ENCODE assay signal across 1 cellular context in the genomic region with DNA sequence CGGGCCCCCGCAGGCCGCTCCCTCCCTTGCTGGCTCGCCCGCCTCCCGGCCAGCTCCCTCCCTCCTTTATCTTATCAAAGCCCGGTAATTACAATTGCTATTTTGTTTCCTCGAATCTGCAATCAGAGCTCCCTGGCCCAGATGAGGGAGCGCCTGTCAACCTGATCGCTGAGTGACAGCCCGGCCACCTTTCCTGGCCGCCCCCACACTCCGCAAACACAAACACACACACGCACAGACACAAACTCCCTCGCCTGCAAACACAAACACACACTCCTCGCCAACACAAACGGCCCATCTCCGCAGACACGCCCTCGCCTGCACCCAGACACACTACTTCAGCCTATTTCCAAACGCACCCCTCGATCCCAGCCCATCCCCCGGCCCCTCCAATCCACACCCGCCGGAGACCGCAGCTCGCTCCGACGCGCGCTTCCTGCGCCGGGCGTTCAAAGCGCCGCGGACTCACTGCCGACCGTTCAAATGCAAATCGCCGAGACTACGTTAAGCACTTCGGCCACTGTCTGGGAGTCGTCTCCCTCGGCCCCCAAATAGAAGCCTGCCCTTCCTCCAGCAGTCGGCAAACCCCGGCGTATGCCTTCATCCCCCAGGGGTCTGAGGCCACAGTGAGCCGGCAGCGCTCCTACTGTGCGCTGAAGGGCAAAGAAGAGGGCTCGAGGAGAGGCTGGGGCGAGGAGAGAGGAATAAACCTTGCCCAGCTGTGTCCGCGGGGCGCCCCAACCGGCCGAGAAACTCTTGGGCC.
A peak's percentile ranks its signal among the peaks of the same experiment; 100 is the strongest.
TF ChIP-seq lines count a peak whose summit lies in the region.

No MANE protein-coding gene starts in this region.

TF ChIP-seq in WTC11, 78 proteins besides CTCF, POLR2A, EP300 and RAD21 (continued from another document):
- TF ChIP-seq, protein P1, sequence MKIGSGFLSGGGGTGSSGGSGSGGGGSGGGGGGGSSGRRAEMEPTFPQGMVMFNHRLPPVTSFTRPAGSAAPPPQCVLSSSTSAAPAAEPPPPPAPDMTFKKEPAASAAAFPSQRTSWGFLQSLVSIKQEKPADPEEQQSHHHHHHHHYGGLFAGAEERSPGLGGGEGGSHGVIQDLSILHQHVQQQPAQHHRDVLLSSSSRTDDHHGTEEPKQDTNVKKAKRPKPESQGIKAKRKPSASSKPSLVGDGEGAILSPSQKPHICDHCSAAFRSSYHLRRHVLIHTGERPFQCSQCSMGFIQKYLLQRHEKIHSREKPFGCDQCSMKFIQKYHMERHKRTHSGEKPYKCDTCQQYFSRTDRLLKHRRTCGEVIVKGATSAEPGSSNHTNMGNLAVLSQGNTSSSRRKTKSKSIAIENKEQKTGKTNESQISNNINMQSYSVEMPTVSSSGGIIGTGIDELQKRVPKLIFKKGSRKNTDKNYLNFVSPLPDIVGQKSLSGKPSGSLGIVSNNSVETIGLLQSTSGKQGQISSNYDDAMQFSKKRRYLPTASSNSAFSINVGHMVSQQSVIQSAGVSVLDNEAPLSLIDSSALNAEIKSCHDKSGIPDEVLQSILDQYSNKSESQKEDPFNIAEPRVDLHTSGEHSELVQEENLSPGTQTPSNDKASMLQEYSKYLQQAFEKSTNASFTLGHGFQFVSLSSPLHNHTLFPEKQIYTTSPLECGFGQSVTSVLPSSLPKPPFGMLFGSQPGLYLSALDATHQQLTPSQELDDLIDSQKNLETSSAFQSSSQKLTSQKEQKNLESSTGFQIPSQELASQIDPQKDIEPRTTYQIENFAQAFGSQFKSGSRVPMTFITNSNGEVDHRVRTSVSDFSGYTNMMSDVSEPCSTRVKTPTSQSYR (CRISPR knock-in tag; IDR thresholded peaks at IDR 0.05) = peak; percentile 22; the same call in 1 of the 2 replicates
- no peak for TF ChIP-seq SMAD4 (CRISPR knock-in tag; IDR thresholded peaks at IDR 0.05)
- no peak for TF ChIP-seq NFYB (CRISPR knock-in tag; conservative IDR thresholded peaks at IDR 0.05; ENCODE audit: low read depth)
- TF ChIP-seq TP53 (CRISPR knock-in tag; IDR thresholded peaks at IDR 0.05) = no peak
- TF ChIP-seq, protein P2, sequence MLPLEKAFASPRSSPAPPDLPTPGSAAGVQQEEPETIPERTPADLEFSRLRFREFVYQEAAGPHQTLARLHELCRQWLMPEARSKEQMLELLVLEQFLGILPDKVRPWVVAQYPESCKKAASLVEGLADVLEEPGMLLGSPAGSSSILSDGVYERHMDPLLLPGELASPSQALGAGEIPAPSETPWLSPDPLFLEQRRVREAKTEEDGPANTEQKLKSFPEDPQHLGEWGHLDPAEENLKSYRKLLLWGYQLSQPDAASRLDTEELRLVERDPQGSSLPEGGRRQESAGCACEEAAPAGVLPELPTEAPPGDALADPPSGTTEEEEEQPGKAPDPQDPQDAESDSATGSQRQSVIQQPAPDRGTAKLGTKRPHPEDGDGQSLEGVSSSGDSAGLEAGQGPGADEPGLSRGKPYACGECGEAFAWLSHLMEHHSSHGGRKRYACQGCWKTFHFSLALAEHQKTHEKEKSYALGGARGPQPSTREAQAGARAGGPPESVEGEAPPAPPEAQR (CRISPR knock-in tag; IDR thresholded peaks at IDR 0.05) = no peak
- TF ChIP-seq ZNF263 (CRISPR knock-in tag; IDR thresholded peaks at IDR 0.05; ENCODE audit: low read depth) = no peak
- no peak for TF ChIP-seq ATF1 (CRISPR knock-in tag; IDR thresholded peaks at IDR 0.05)
- TF ChIP-seq, protein P3, sequence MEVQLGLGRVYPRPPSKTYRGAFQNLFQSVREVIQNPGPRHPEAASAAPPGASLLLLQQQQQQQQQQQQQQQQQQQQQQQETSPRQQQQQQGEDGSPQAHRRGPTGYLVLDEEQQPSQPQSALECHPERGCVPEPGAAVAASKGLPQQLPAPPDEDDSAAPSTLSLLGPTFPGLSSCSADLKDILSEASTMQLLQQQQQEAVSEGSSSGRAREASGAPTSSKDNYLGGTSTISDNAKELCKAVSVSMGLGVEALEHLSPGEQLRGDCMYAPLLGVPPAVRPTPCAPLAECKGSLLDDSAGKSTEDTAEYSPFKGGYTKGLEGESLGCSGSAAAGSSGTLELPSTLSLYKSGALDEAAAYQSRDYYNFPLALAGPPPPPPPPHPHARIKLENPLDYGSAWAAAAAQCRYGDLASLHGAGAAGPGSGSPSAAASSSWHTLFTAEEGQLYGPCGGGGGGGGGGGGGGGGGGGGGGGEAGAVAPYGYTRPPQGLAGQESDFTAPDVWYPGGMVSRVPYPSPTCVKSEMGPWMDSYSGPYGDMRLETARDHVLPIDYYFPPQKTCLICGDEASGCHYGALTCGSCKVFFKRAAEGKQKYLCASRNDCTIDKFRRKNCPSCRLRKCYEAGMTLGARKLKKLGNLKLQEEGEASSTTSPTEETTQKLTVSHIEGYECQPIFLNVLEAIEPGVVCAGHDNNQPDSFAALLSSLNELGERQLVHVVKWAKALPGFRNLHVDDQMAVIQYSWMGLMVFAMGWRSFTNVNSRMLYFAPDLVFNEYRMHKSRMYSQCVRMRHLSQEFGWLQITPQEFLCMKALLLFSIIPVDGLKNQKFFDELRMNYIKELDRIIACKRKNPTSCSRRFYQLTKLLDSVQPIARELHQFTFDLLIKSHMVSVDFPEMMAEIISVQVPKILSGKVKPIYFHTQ (CRISPR knock-in tag; IDR thresholded peaks at IDR 0.05) = no peak
- no peak for TF ChIP-seq ZNF416 (CRISPR knock-in tag; IDR thresholded peaks at IDR 0.05)
- TF ChIP-seq MYBL2 (CRISPR knock-in tag; IDR thresholded peaks at IDR 0.05) = peak; percentile 56; the same call in 1 of the 2 replicates
